Comparison of ENCODE assay signal across 8 cellular contexts in the genomic region with DNA sequence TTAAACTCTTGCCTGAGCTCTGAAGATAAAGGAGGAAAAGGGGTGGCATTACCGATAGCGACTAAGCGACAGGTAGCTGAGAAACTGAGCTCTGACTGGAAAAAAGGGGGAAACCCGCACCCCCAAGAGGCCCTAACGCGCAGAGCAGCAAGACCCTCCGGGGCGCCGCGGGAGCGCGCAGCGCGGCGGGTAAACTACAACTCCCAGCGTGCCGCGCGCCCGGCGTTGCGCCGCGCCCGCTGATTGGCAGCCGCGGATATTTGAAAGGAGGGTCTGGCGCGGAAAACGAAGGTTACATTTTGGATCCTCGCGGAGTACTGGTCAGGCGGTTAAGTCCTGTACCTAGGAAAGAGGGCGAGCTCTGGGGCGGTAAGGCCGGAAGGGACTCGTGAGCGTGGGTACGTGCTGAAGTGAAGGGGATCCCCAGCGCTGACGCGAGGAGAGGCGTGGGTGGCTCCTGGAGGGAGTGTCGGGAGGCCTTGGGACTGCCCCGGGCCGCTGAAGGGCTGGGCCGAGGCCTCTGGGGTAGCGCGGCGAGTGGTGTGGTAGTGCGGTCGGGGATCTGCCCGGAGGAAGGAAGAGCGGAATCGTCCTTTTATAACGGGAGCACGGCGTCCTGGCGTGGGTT. TPM values are rescaled to one million over a fixed set of nuclear protein-coding genes. Genes with fewer than 3 reads are reported as not detected.
DNase-seq lines count a peak whose midpoint lies in the region; ATAC-seq and TF ChIP-seq lines count a peak whose summit lies in the region.

A gene (plus strand): TSS at position 291 of the 628 bp plus-strand sequence. CDS start 468 bp downstream, outside the sequence.

- peaks cover 24% of the 10 kb centered on the region for H3K4me1 Mint-ChIP-seq in chondrocyte (ENCODE audit: low read depth)

- peak within 1 kb of the TSS; percentile 86 for H3K27ac Mint-ChIP-seq in chondrocyte (ENCODE audit: unreplicated experiment)

- H3K9me3 Mint-ChIP-seq in chondrocyte (ENCODE audit: low read depth), result no peaks in the 10 kb centered on the region

- H3K4me3 Mint-ChIP-seq in chondrocyte (ENCODE audit: unreplicated experiment), result peak within 1 kb of the TSS; percentile 98

- H3K27me3 Mint-ChIP-seq in chondrocyte (ENCODE audit: low read depth), result no peaks in the 10 kb centered on the region

- no peaks in the 10 kb centered on the region for H3K36me3 Mint-ChIP-seq in chondrocyte (ENCODE audit: low read depth)

- peak; percentile 58 for ATAC-seq in GM18870 (IDR thresholded peaks at IDR 0.05; ENCODE audit: unreplicated experiment)
- peak; percentile 77 for ATAC-seq in HG03103 (IDR thresholded peaks at IDR 0.05; ENCODE audit: low read depth, unreplicated experiment)
- ATAC-seq in left colon, result peak; percentile 93

- intact Hi-C loops in left colon (cut with DNase I, micrococcal nuclease), result no loop called here

- peak; percentile 48 for TF ChIP-seq CTCF in AG10803 (conservative IDR thresholded peaks at IDR 0.05; ENCODE audit: low read length)
- TF ChIP-seq CTCF in chondrocyte (IDR thresholded peaks at IDR 0.05), result peak; percentile 61

- DNase-seq in AG10803 (ENCODE audit: low read depth), result peak; percentile 54
- DNase-seq in NCI-H446 (lab: John Stamatoyannopoulos, UW), result peak; percentile 38 to 71
- DNase-seq in activated CD4-positive, CD25-positive, alpha-beta regulatory T cell treated with anti-CD3 and anti-CD28 coated beads, Interleukin-2, amount 50 U/mL, for 72 hours, result peak; percentile 80
- DNase-seq in chondrocyte (ENCODE audit: low spot score), result no peak
- DNase-seq in left colon, result peak; percentile 55 to 76
- DNase-seq in stimulated activated CD4-positive, alpha-beta T cell treated with anti-CD3 and anti-CD28 coated beads, Interleukin-2, amount 100 ng/mL, for 4 hours (ENCODE audit: low read depth), result peak; percentile 74

- peak within 1 kb of the TSS; percentile 95 for H3K4me3 ChIP-seq in AG10803 (ENCODE audit: low read length)

RNA-seq across cellular contexts. Expression of the gene that starts here (rescaled TPM):
- total RNA-seq in chondrocyte (4.0 to 5.5 TPM (median 4.8 TPM) in 3 replicates), left colon (1 to 10 TPM; 3.3 to 9.6 TPM)
